ENCODE assay signal across 1 cellular context in genomic region chr19:49488046-49488862, GRCh38.
TF ChIP-seq lines count a peak whose summit lies in the region.

No MANE protein-coding gene starts in this region.

TF ChIP-seq in liver, 16 proteins besides CTCF, POLR2A, EP300 and RAD21 (continued from another document):
- TF ChIP-seq, protein P1, sequence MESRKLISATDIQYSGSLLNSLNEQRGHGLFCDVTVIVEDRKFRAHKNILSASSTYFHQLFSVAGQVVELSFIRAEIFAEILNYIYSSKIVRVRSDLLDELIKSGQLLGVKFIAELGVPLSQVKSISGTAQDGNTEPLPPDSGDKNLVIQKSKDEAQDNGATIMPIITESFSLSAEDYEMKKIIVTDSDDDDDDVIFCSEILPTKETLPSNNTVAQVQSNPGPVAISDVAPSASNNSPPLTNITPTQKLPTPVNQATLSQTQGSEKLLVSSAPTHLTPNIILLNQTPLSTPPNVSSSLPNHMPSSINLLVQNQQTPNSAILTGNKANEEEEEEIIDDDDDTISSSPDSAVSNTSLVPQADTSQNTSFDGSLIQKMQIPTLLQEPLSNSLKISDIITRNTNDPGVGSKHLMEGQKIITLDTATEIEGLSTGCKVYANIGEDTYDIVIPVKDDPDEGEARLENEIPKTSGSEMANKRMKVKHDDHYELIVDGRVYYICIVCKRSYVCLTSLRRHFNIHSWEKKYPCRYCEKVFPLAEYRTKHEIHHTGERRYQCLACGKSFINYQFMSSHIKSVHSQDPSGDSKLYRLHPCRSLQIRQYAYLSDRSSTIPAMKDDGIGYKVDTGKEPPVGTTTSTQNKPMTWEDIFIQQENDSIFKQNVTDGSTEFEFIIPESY (IDR thresholded peaks at IDR 0.05), result no peak
- TF ChIP-seq JUND (IDR thresholded peaks at IDR 0.05), result no peak
